ENCODE assay signal across 24 cellular contexts in the genomic region with DNA sequence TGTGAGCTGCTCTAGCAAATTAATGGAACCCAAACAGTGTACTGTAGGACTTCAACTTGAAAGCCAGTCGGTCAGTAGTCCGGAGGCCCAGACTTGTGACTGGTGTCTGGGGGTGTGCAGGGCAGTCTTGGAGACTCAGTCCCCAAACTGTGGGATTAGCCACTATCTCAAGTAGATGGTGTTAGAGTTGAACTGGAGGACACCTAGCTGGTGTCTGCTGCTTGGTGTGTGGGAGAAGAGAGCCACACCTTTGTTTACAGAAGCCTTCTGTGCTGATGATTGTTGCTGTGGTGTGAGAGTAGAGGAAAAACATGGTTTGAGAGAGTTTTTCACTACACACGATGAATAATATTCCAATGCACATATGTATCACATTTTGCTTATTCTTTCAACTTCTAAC. TPM values are rescaled to one million over a fixed set of nuclear protein-coding genes. Genes with fewer than 3 reads are reported as not detected.
DNase-seq lines count a peak whose midpoint lies in the region; ATAC-seq, FAIRE-seq and TF ChIP-seq lines count a peak whose summit lies in the region.
"Had no signal": no experiment of that assay in that cellular context is flagged by ENCODE, and none has a peak within 500 bp of the region (broad histone marks: within the 10 kb centered on the region; RNA-seq: fewer than 3 reads in every experiment).

No MANE protein-coding gene starts in this region.

- H3K36me3 Mint-ChIP-seq in activated CD4-positive, alpha-beta T cell treated with anti-CD3 and anti-CD28 coated beads, Interleukin-2, amount 10 ng/mL, durations not matched to agents 7 days and 5 days (ENCODE audit: low read depth) = peaks cover 44% of the 10 kb centered on the region
- H3K36me3 Mint-ChIP-seq in central memory CD8-positive, alpha-beta T cell (ENCODE audit: insufficient read depth) = peaks cover 57% of the 10 kb centered on the region

- no peak for DNase-seq in activated CD4-positive, alpha-beta T cell treated with anti-CD3 and anti-CD28 coated beads, Interleukin-2, amount 10 ng/mL, durations not matched to agents 7 days and 5 days
- no peak for DNase-seq in activated CD4-positive, alpha-beta T cell treated with anti-CD3 and anti-CD28 coated beads for 1 hour
- DNase-seq in LoVo (ENCODE audit: low spot score) = peak; percentile 4
- DNase-seq in central memory CD8-positive, alpha-beta T cell (ENCODE audit: low spot score in 2 of 2) = no peak
- peak; percentile 14 for DNase-seq in small intestine
- DNase-seq in T-helper 9 cell = no peak
- no peak for DNase-seq in RWPE1 (ENCODE audit: low spot score)
- no peak for DNase-seq in COLO829 (ENCODE audit: low spot score)
- DNase-seq: activated CD8-positive, alpha-beta memory T cell treated with anti-CD3 and anti-CD28 coated beads, Interleukin-2, amount 10 ng/mL, durations not matched to agents 7 days and 5 days; BE2C; body of pancreas; cortex of kidney; EL; left cardiac atrium; midbrain; NCI-H1436 treated with DMSO at 0.1 percent for 48 hours; NCI-H2171; NCI-H526 treated with DMSO at 0.1 percent for 48 hours; right lobe of liver; stimulated activated CD4-positive, alpha-beta T cell treated with anti-CD3 and anti-CD28 coated beads, Interleukin-15, amount 100 ng/mL, for 24 hours had no signal

- H3K4me1 Mint-ChIP-seq in activated CD4-positive, alpha-beta T cell treated with anti-CD3 and anti-CD28 coated beads, Interleukin-2, amount 10 ng/mL, durations not matched to agents 7 days and 5 days = no peaks in the 10 kb centered on the region
- peaks cover 9% of the 10 kb centered on the region for H3K4me1 Mint-ChIP-seq in central memory CD8-positive, alpha-beta T cell

- H3K4me3 Mint-ChIP-seq in activated CD4-positive, alpha-beta T cell treated with anti-CD3 and anti-CD28 coated beads, Interleukin-2, amount 10 ng/mL, durations not matched to agents 7 days and 5 days = no peak overlapping the region
- H3K4me3 Mint-ChIP-seq in central memory CD8-positive, alpha-beta T cell = no peak overlapping the region
- H3K4me3 Mint-ChIP-seq: activated CD8-positive, alpha-beta memory T cell treated with anti-CD3 and anti-CD28 coated beads, Interleukin-2, amount 10 ng/mL, durations not matched to agents 7 days and 5 days; nephron; type B pancreatic cell had no signal

- H3K4me3 ChIP-seq in small intestine (ENCODE audit: low read depth in 1 of 2, low read length in 2 of 2) = no peak overlapping the region
- H3K4me3 ChIP-seq: body of pancreas, right lobe of liver had no signal

- no peaks in the 10 kb centered on the region for H3K36me3 ChIP-seq in small intestine (ENCODE audit: control insufficient read depth in 2 of 2, insufficient read depth in 2 of 2, low read length in 2 of 2)

- FAIRE-seq in small intestine (lab: Jason Lieb, UNC) = no peak

- H3K27ac ChIP-seq in small intestine (ENCODE audit: low read depth in 1 of 2, low read length in 1 of 2) (no peak overlapping the region), RWPE1 (no peak overlapping the region)
- H3K27ac ChIP-seq: body of pancreas, parathyroid adenoma, right lobe of liver had no signal

- POLR2A ChIA-PET in activated CD4-positive, alpha-beta T cell treated with anti-CD3 and anti-CD28 coated beads, Interleukin-2, amount 10 ng/mL, durations not matched to agents 7 days and 5 days (lab: Charles Lee) = no interaction called here
- POLR2A ChIA-PET in RWPE1 (lab: Yijun Ruan, JAX; ENCODE audit: low non-redundant PET) = no interaction called here

- CTCF ChIA-PET in activated CD4-positive, alpha-beta T cell treated with anti-CD3 and anti-CD28 coated beads, Interleukin-2, amount 10 ng/mL, durations not matched to agents 7 days and 5 days (lab: Charles Lee) = no interaction called here
- CTCF ChIA-PET in RWPE1 (lab: Yijun Ruan, JAX) = no interaction called here

- H3K27me3 ChIP-seq in small intestine (ENCODE audit: control insufficient read depth in 2 of 2, insufficient read depth in 2 of 2, low read length in 2 of 2) = no peaks in the 10 kb centered on the region
- H3K27me3 ChIP-seq: BE2C, body of pancreas, right lobe of liver had no signal

- peak overlapping the region; percentile 2 for H3K27ac Mint-ChIP-seq in activated CD4-positive, alpha-beta T cell treated with anti-CD3 and anti-CD28 coated beads, Interleukin-2, amount 10 ng/mL, durations not matched to agents 7 days and 5 days
- H3K27ac Mint-ChIP-seq in central memory CD8-positive, alpha-beta T cell (ENCODE audit: low read depth) = peak overlapping the region; percentile 36
- H3K27ac Mint-ChIP-seq: activated CD8-positive, alpha-beta memory T cell treated with anti-CD3 and anti-CD28 coated beads, Interleukin-2, amount 10 ng/mL, durations not matched to agents 7 days and 5 days; nephron; type B pancreatic cell had no signal

- no peaks in the 10 kb centered on the region for H3K4me1 ChIP-seq in small intestine (ENCODE audit: control insufficient read depth in 2 of 2, insufficient read depth in 1 of 2, low read depth in 1 of 2, low read length in 1 of 2)
- H3K4me1 ChIP-seq: BE2C, parathyroid adenoma had no signal

- H3K27me3 Mint-ChIP-seq in activated CD4-positive, alpha-beta T cell treated with anti-CD3 and anti-CD28 coated beads, Interleukin-2, amount 10 ng/mL, durations not matched to agents 7 days and 5 days = no peaks in the 10 kb centered on the region
- H3K27me3 Mint-ChIP-seq in central memory CD8-positive, alpha-beta T cell = no peaks in the 10 kb centered on the region
- H3K27me3 Mint-ChIP-seq: activated CD8-positive, alpha-beta memory T cell treated with anti-CD3 and anti-CD28 coated beads, Interleukin-2, amount 10 ng/mL, durations not matched to agents 7 days and 5 days; type B pancreatic cell had no signal

- 77 to 78% (median 78%) methylated on average over 3 of the region's 3 CpGs for WGBS in small intestine, 3 donors

- H3K9me3 Mint-ChIP-seq in activated CD4-positive, alpha-beta T cell treated with anti-CD3 and anti-CD28 coated beads, Interleukin-2, amount 10 ng/mL, durations not matched to agents 7 days and 5 days = no peaks in the 10 kb centered on the region
- H3K9me3 Mint-ChIP-seq in central memory CD8-positive, alpha-beta T cell = no peaks in the 10 kb centered on the region
- H3K9me3 Mint-ChIP-seq: nephron, type B pancreatic cell had no signal

- TF ChIP-seq CTCF in RWPE1 (conservative IDR thresholded peaks at IDR 0.05; ENCODE audit: low read depth) = no peak

- no peaks in the 10 kb centered on the region for H3K9me3 ChIP-seq in small intestine (ENCODE audit: control insufficient read depth, low read depth)
- H3K9me3 ChIP-seq: BE2C, body of pancreas, right lobe of liver had no signal

- no peak for ATAC-seq in central memory CD8-positive, alpha-beta T cell (replicated peaks; ENCODE audit: extremely low read depth, poor library complexity, severe bottlenecking)
- ATAC-seq: activated CD8-positive, alpha-beta memory T cell treated with anti-CD3 and anti-CD28 coated beads, Interleukin-2, amount 10 ng/mL, durations not matched to agents 7 days and 5 days; body of pancreas; left cardiac atrium; Right ventricle myocardium inferior had no signal

RNA-seq across cellular contexts. Expression of a gene that starts 47.4 kb away (rescaled TPM):
- total RNA-seq in activated CD4-positive, alpha-beta T cell treated with anti-CD3 and anti-CD28 coated beads, Interleukin-2, amount 10 ng/mL, durations not matched to agents 7 days and 5 days = 10 to 100 TPM; 37.1 to 45.8 TPM
- polyA plus RNA-seq in small intestine = 10 to 100 TPM in 2 of 3 donors, 1 to 10 TPM in 1; 9.2 to 13.3 (median 12.1) TPM

Comparison
In these comparisons a context has a peak if more than half of its experiments do, and no peak if none do; other contexts are left out.
1. DNase-seq: peak in LoVo (single experiment) and small intestine (single experiment); none in activated CD4-positive, alpha-beta T cell treated with anti-CD3 and anti-CD28 coated beads, Interleukin-2, amount 10 ng/mL, durations not matched to agents 7 days and 5 days (single experiment), activated CD4-positive, alpha-beta T cell treated with anti-CD3 and anti-CD28 coated beads for 1 hour (single experiment), central memory CD8-positive, alpha-beta T cell (0 of 2), T-helper 9 cell (single experiment), RWPE1 (single experiment) and COLO829 (single experiment).